In genomic region chrX:68640661-68641060, GRCh38 we compare ENCODE assay signal across 2 cellular contexts.
TF ChIP-seq lines count a peak whose summit lies in the region.

No MANE protein-coding gene starts in this region.

TF ChIP-seq in HepG2, 621 proteins besides CTCF, POLR2A, EP300 and RAD21:
- TF ChIP-seq ZNF747 (CRISPR knock-in tag; IDR thresholded peaks at IDR 0.05; ENCODE audit: borderline replicate concordance) (no peak), ISX (CRISPR knock-in tag; conservative IDR thresholded peaks at IDR 0.05) (no peak), CREB1 (IDR thresholded peaks at IDR 0.05) (peak; percentile 60), CREB1 (CRISPR knock-in tag; IDR thresholded peaks at IDR 0.05) (no peak)

TF ChIP-seq in HEK293, 187 proteins besides CTCF, POLR2A, EP300 and RAD21:
- TF ChIP-seq ZNF600 (tag by site-specific recombination; IDR thresholded peaks at IDR 0.05) = no peak
- TF ChIP-seq ZNF747 (tag by site-specific recombination; IDR thresholded peaks at IDR 0.05) = no peak
- peak; percentile 93 for TF ChIP-seq ZNF513 (tag by site-specific recombination; IDR thresholded peaks at IDR 0.05)
- no peak for TF ChIP-seq ZNF585B (tag by site-specific recombination; IDR thresholded peaks at IDR 0.05)
- no peak for TF ChIP-seq ZNF837 (tag by site-specific recombination; IDR thresholded peaks at IDR 0.05)
